ENCODE assay signal across 24 cellular contexts in genomic region chr3:128551464-128551863, GRCh38. TPM values are rescaled to one million over a fixed set of nuclear protein-coding genes. Genes with fewer than 3 reads are reported as not detected.
DNase-seq lines count a peak whose midpoint lies in the region; ATAC-seq, FAIRE-seq and TF ChIP-seq lines count a peak whose summit lies in the region.
"Had no signal": no experiment of that assay in that cellular context is flagged by ENCODE, and none has a peak within 500 bp of the region (broad histone marks: within the 10 kb centered on the region; RNA-seq: fewer than 3 reads in every experiment).

No MANE protein-coding gene starts in this region.

- TF ChIP-seq EP300 in H1 (IDR thresholded peaks at IDR 0.05; ENCODE audit: borderline replicate concordance in 1 of 2, low read depth in 2 of 2, low read length in 2 of 2): no peak

- H3K4me3 Mint-ChIP-seq in natural killer cell treated with Interleukin-12 subunit alpha and Interleukin-12 subunit beta and Interleukin-15 and Interleukin-18, amount 100 ng/mL, for 72 hours: no peak overlapping the region

- no peak overlapping the region for H3K4ac ChIP-seq in H1 (replicated peaks; ENCODE audit: insufficient read length, low read depth, low read length)

- H3K79me1 ChIP-seq in H1 (ENCODE audit: low read depth, low read length): no peaks in the 10 kb centered on the region

- WGBS in H1 (ENCODE audit: extremely low coverage in 1 of 2, insufficient coverage in 1 of 2, insufficient read length in 1 of 2, insufficient replicate concordance in 2 of 2, low coverage in 1 of 2, low lambda C conversion rate in 2 of 2, missing lambda C conversion rate in 1 of 2), 2 experiments: 91% methylated on average over 10 of the region's 10 CpGs; no CpG with 5 or more reads in 1 of the 2 experiments

- no peak for ATAC-seq in Right ventricle myocardium inferior
- ATAC-seq in natural killer cell treated with Interleukin-12 subunit alpha and Interleukin-12 subunit beta and Interleukin-15 and Interleukin-18, amount 100 ng/mL, for 72 hours: no peak
- ATAC-seq: Panc1 had no signal

- no peak overlapping the region for H4K5ac ChIP-seq in H1 (ENCODE audit: insufficient read length, low read depth, low read length)

- no peaks in the 10 kb centered on the region for H3K4me1 Mint-ChIP-seq in natural killer cell treated with Interleukin-12 subunit alpha and Interleukin-12 subunit beta and Interleukin-15 and Interleukin-18, amount 100 ng/mL, for 72 hours (ENCODE audit: low read depth in 2 of 2)

- H3K27ac Mint-ChIP-seq in natural killer cell treated with Interleukin-12 subunit alpha and Interleukin-12 subunit beta and Interleukin-15 and Interleukin-18, amount 100 ng/mL, for 72 hours: no peak overlapping the region
- H3K27ac Mint-ChIP-seq: CD8-positive, alpha-beta memory T cell had no signal

- H2AFZ ChIP-seq in H1 (ENCODE audit: low read length) (no peak overlapping the region), osteoblast (ENCODE audit: low read length) (peak overlapping the region; percentile 48)
- H2AFZ ChIP-seq: GM23248 had no signal

- H4K91ac ChIP-seq in H1 (replicated peaks; ENCODE audit: insufficient read length, low read length): peak overlapping the region; percentile 47

- H4K20me1 ChIP-seq in H1 (replicated peaks in 1 of 2; ENCODE audit: control insufficient read depth in 1 of 2, insufficient read depth in 2 of 2, low read length in 2 of 2) (no peaks in the 10 kb centered on the region), osteoblast (ENCODE audit: insufficient read depth, low read length) (no peaks in the 10 kb centered on the region)

- no peaks in the 10 kb centered on the region for H3K36me3 Mint-ChIP-seq in natural killer cell treated with Interleukin-12 subunit alpha and Interleukin-12 subunit beta and Interleukin-15 and Interleukin-18, amount 100 ng/mL, for 72 hours
- H3K36me3 Mint-ChIP-seq: CD8-positive, alpha-beta memory T cell had no signal

- H3K23me2 ChIP-seq in H1 (ENCODE audit: low read depth, low read length): peaks cover 2% of the 10 kb centered on the region; the same call in 1 of the 2 replicates

- H3K18ac ChIP-seq in H1 (ENCODE audit: extremely low read depth, low read length): no peak overlapping the region; the same call in 1 of the 2 replicates

- no peak overlapping the region for H4K8ac ChIP-seq in H1 (ENCODE audit: extremely low read depth, insufficient read depth, low read length)

- no peak overlapping the region for H3K23ac ChIP-seq in H1 (ENCODE audit: insufficient read length)

- no peaks in the 10 kb centered on the region for H3K36me3 ChIP-seq in left ventricle myocardium inferior
- H3K36me3 ChIP-seq in H1 (ENCODE audit: control insufficient read depth in 2 of 4, insufficient read depth in 4 of 4, low read length in 3 of 4): no peaks in the 10 kb centered on the region
- H3K36me3 ChIP-seq in osteoblast (ENCODE audit: insufficient read depth, low read length): no peaks in the 10 kb centered on the region
- H3K36me3 ChIP-seq: SJCRH30 had no signal

- no peak for TF ChIP-seq RAD21 in H1 (IDR thresholded peaks at IDR 0.05 in 1 of 2, conservative IDR thresholded peaks at IDR 0.05 in 1 of 2; ENCODE audit: low read depth in 2 of 2, low read length in 2 of 2)

- DNase-seq in Right ventricle myocardium inferior (ENCODE audit: missing footprints) (peak; percentile 56), left ventricle myocardium inferior (no peak), H1 (ENCODE audit: low read depth in 1 of 2, low spot score in 2 of 2) (peak in 1 of 2 experiments; percentile 35), osteoblast (ENCODE audit: insufficient read length, low spot score, missing footprints) (peak; percentile 27), NCI-H446 (lab: John Stamatoyannopoulos, UW) (no peak), LoVo (ENCODE audit: low spot score) (no peak)
- no peak for DNase-seq in natural killer cell treated with Interleukin-12 subunit alpha and Interleukin-12 subunit beta and Interleukin-15 and Interleukin-18, amount 100 ng/mL, for 72 hours (ENCODE audit: low spot score)
- DNase-seq: AML-193; Calu3; CD8-positive, alpha-beta memory T cell; DMS153; GM23248; HCEC 1CT; Karpas-422; NCI-H1694; NCI-H2081; NCI-H2171; NCI-H345; NCI-H82 had no signal

- H2BK15ac ChIP-seq in H1 (ENCODE audit: low read length): 0 out of 2 replicates have a peak overlapping the region, but pooled peaks have one; percentile 46

- H3K9me3 ChIP-seq in left ventricle myocardium inferior (replicated peaks) (no peaks in the 10 kb centered on the region), H1 (ENCODE audit: insufficient read depth in 2 of 2, low read depth in 1 of 2, low read length in 1 of 2) (no peaks in the 10 kb centered on the region), osteoblast (ENCODE audit: low read depth, low read length) (no peaks in the 10 kb centered on the region)
- H3K9me3 ChIP-seq: SJCRH30 had no signal

- no peak overlapping the region for H2AK5ac ChIP-seq in H1 (ENCODE audit: low read depth, low read length)

- no peak for TF ChIP-seq POLR2A in H1 (IDR thresholded peaks at IDR 0.05; ENCODE audit: control extremely low read depth in 1 of 2, low read depth in 2 of 2, low read length in 2 of 2)

- no peak for TF ChIP-seq CTCF in left ventricle myocardium inferior (IDR thresholded peaks at IDR 0.05; ENCODE audit: borderline replicate concordance)
- no peak for TF ChIP-seq CTCF in H1 (IDR thresholded peaks at IDR 0.05; ENCODE audit: control extremely low read depth in 1 of 3, insufficient read depth in 1 of 3, low read depth in 1 of 3, low read length in 3 of 3)
- no peak for TF ChIP-seq CTCF in osteoblast (IDR thresholded peaks at IDR 0.05; ENCODE audit: extremely low read depth, low read depth, low read length)

- H3K14ac ChIP-seq in H1 (ENCODE audit: insufficient read length): no peak overlapping the region

- H3K9me3 Mint-ChIP-seq in natural killer cell treated with Interleukin-12 subunit alpha and Interleukin-12 subunit beta and Interleukin-15 and Interleukin-18, amount 100 ng/mL, for 72 hours: no peaks in the 10 kb centered on the region
- H3K9me3 Mint-ChIP-seq: CD8-positive, alpha-beta memory T cell had no signal

- H2BK5ac ChIP-seq in H1 (ENCODE audit: low read depth, low read length): no peak overlapping the region

- H3K27me3 Mint-ChIP-seq in natural killer cell treated with Interleukin-12 subunit alpha and Interleukin-12 subunit beta and Interleukin-15 and Interleukin-18, amount 100 ng/mL, for 72 hours: peaks cover 31 to 37% of the 10 kb centered on the region in 2 donors

- no peak overlapping the region for H2BK12ac ChIP-seq in H1 (ENCODE audit: low read depth, low read length)

- no peak overlapping the region for H3K56ac ChIP-seq in H1 (replicated peaks; ENCODE audit: insufficient read length, low read depth, low read length)

- H3K79me2 ChIP-seq in H1 (ENCODE audit: control insufficient read depth in 1 of 2, insufficient read depth in 2 of 2, low read length in 2 of 2) (no peaks in the 10 kb centered on the region), osteoblast (ENCODE audit: insufficient read depth, low read length) (no peaks in the 10 kb centered on the region)

- no peak for FAIRE-seq in H1 (lab: Jason Lieb, UNC)
- FAIRE-seq: GM12891 had no signal

- CTCF ChIA-PET in H1 (lab: Charles Lee; ENCODE audit: partially characterized antibody): interaction anchor here (0.6 to 2.1 kb wide), 5 partner anchors 12 to 1340 kb away, joined by 3 to 10 read pairs (median 3); no protein-coding TSS in a partner anchor

- no peak overlapping the region for H2BK20ac ChIP-seq in H1 (ENCODE audit: low read length)

- H2BK120ac ChIP-seq in H1 (replicated peaks; ENCODE audit: low read depth, low read length): no peak overlapping the region

- POLR2A ChIA-PET in H1 (lab: Charles Lee; ENCODE audit: partially characterized antibody): interaction anchor here (0.6 to 0.7 kb wide), 2 partner anchors 17 to 478 kb away, joined by 3 to 5 read pairs; no protein-coding TSS in a partner anchor

- no peak overlapping the region for H3K27ac ChIP-seq in left ventricle myocardium inferior (replicated peaks)
- no peak overlapping the region for H3K27ac ChIP-seq in H1 (ENCODE audit: low read depth, low read length)
- no peak overlapping the region for H3K27ac ChIP-seq in osteoblast (ENCODE audit: low read depth, low read length)
- H3K27ac ChIP-seq: C4-2B, GM23248, HL-60, SJCRH30 had no signal

- no peak overlapping the region for H3K4me2 ChIP-seq in H1 (ENCODE audit: insufficient read depth in 1 of 2, low read depth in 2 of 2, low read length in 2 of 2)
- no peak overlapping the region for H3K4me2 ChIP-seq in osteoblast (ENCODE audit: insufficient read depth, low read length)

- H3K4me3 ChIP-seq in left ventricle myocardium inferior (no peak overlapping the region), H1 (ENCODE audit: extremely low read depth in 1 of 4, insufficient read depth in 2 of 4, low read depth in 3 of 4, low read length in 4 of 4) (no peak overlapping the region), osteoblast (ENCODE audit: insufficient read depth, low read length) (no peak overlapping the region)
- H3K4me3 ChIP-seq: GM23248, SJCRH30 had no signal

- intact Hi-C loops in Right ventricle myocardium inferior (cut with DNase I): no loop called here
- intact Hi-C loops in left ventricle myocardium inferior (cut with micrococcal nuclease): no loop called here

- H3K27me3 ChIP-seq in left ventricle myocardium inferior (ENCODE audit: low read depth) (peaks cover 35% of the 10 kb centered on the region), H1 (replicated peaks in 1 of 4; ENCODE audit: control insufficient read depth in 3 of 4, extremely low read depth in 1 of 4, insufficient read depth in 3 of 4, low read length in 3 of 4) (peaks cover 0 to 28% (median 25%) of the 10 kb centered on the region in 4 experiments; a peak in 6 of 7 replicates), osteoblast (ENCODE audit: insufficient read depth, low read length) (no peaks in the 10 kb centered on the region)
- H3K27me3 ChIP-seq: SJCRH30 had no signal

- no peak overlapping the region for H3K9ac ChIP-seq in H1 (replicated peaks in 1 of 4; ENCODE audit: extremely low read depth in 1 of 4, low read depth in 3 of 4, low read length in 3 of 4)
- H3K9ac ChIP-seq: GM23248 had no signal

- H3K4me1 ChIP-seq in left ventricle myocardium inferior (peaks cover 62% of the 10 kb centered on the region), H1 (replicated peaks in 1 of 4; ENCODE audit: control insufficient read depth in 3 of 4, insufficient read depth in 4 of 4, low read length in 3 of 4) (peaks cover 0 to 16% (median 7%) of the 10 kb centered on the region in 4 experiments; a peak in 5 of 7 replicates), osteoblast (ENCODE audit: insufficient read depth, low read length) (peaks cover 33% of the 10 kb centered on the region)

RNA-seq across cellular contexts. Expression of gene GATA2, which starts 58.5 kb away (rescaled TPM):
- 9.1 TPM for total RNA-seq in Right ventricle myocardium inferior
- 11.0 TPM for total RNA-seq in left ventricle myocardium inferior
- total RNA-seq in H1 (2021; fragmentation: NEBNext Ultra II Directional; extraction: Animal tissue kit (Norgen Biotek cat#: 25700)): 0.30 and 0.40 TPM in 2 replicates
- polyA plus RNA-seq in H1 (2011; rRNA removed): 0.03 and 0.22 TPM in 2 replicates
- 0.17 TPM for polyA plus RNA-seq in H1 (2011; cell fraction: cytosol; rRNA removed)
- 0.23 TPM for polyA plus RNA-seq in H1 (2011; cell fraction: nucleus; rRNA removed)
- polyA plus RNA-seq in H1 (2012, experiment 1 of 2): 0.12 to 0.23 TPM in 2 of 4 replicates, not detected in the others
- 0.17 TPM for polyA plus RNA-seq in H1 (2012, experiment 2 of 2)
- polyA plus RNA-seq in H1 (2013, experiment 1 of 2): 0.08 TPM
- polyA plus RNA-seq in H1 (2013, experiment 2 of 2): 0.17 TPM
- 0.09 and 0.12 TPM in 2 replicates for polyA minus RNA-seq in H1 (2011; rRNA and poly(A)+ RNA removed)
- polyA minus RNA-seq in H1 (2011; cell fraction: cytosol; rRNA and poly(A)+ RNA removed): 2.0 TPM
- 0.40 TPM for polyA minus RNA-seq in H1 (2011; cell fraction: nucleus; rRNA and poly(A)+ RNA removed)
- total RNA-seq in osteoblast: 0.72 and 0.88 TPM in 2 replicates
- 10 to 100 TPM in 1 of 2 donors, 1 to 10 TPM in 1; 1.6 to 72.7 TPM for total RNA-seq in natural killer cell treated with Interleukin-12 subunit alpha and Interleukin-12 subunit beta and Interleukin-15 and Interleukin-18, amount 100 ng/mL, for 72 hours
- total RNA-seq: CD8-positive, alpha-beta memory T cell had no signal
- polyA plus RNA-seq: CD8-positive, alpha-beta memory T cell had no signal

Comparison
In these comparisons a context has a peak if more than half of its experiments do, and no peak if none do; other contexts are left out.
1. DNase-seq: peak in Right ventricle myocardium inferior (single experiment) and osteoblast (single experiment); none in left ventricle myocardium inferior (single experiment), natural killer cell treated with Interleukin-12 subunit alpha and Interleukin-12 subunit beta and Interleukin-15 and Interleukin-18, amount 100 ng/mL, for 72 hours (single experiment), NCI-H446 (0 of 2) and LoVo (single experiment).